Comparison of ENCODE assay signal across 1 cellular context in the genomic region with DNA sequence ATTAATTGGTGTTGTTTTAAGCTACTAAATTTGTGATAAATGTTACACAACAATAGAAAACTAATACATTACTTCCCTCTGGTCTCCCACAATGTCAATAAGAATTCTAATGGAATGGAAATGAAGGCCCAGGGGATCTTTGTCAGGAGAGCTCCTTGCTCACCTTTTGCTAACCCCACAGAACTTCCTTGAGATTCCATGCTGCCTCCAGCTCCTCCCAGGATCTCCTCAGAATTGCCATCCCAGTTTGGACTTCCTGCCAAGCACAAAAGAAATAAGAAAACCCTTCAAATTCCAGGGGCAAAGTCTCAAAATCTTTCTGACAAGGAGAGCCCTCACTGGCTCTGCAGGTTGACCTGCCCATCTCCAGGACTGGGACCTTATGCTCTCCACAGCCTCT.
TF ChIP-seq lines count a peak whose summit lies in the region.

No MANE protein-coding gene starts in this region.

TF ChIP-seq in WTC11, 78 proteins besides CTCF, POLR2A, EP300 and RAD21 (continued from another document):
- TF ChIP-seq, protein P1, sequence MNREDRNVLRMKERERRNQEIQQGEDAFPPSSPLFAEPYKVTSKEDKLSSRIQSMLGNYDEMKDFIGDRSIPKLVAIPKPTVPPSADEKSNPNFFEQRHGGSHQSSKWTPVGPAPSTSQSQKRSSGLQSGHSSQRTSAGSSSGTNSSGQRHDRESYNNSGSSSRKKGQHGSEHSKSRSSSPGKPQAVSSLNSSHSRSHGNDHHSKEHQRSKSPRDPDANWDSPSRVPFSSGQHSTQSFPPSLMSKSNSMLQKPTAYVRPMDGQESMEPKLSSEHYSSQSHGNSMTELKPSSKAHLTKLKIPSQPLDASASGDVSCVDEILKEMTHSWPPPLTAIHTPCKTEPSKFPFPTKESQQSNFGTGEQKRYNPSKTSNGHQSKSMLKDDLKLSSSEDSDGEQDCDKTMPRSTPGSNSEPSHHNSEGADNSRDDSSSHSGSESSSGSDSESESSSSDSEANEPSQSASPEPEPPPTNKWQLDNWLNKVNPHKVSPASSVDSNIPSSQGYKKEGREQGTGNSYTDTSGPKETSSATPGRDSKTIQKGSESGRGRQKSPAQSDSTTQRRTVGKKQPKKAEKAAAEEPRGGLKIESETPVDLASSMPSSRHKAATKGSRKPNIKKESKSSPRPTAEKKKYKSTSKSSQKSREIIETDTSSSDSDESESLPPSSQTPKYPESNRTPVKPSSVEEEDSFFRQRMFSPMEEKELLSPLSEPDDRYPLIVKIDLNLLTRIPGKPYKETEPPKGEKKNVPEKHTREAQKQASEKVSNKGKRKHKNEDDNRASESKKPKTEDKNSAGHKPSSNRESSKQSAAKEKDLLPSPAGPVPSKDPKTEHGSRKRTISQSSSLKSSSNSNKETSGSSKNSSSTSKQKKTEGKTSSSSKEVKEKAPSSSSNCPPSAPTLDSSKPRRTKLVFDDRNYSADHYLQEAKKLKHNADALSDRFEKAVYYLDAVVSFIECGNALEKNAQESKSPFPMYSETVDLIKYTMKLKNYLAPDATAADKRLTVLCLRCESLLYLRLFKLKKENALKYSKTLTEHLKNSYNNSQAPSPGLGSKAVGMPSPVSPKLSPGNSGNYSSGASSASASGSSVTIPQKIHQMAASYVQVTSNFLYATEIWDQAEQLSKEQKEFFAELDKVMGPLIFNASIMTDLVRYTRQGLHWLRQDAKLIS (CRISPR knock-in tag; IDR thresholded peaks at IDR 0.05; ENCODE audit: borderline replicate concordance) = no peak
